ENCODE assay signal across 18 cellular contexts in the genomic region with DNA sequence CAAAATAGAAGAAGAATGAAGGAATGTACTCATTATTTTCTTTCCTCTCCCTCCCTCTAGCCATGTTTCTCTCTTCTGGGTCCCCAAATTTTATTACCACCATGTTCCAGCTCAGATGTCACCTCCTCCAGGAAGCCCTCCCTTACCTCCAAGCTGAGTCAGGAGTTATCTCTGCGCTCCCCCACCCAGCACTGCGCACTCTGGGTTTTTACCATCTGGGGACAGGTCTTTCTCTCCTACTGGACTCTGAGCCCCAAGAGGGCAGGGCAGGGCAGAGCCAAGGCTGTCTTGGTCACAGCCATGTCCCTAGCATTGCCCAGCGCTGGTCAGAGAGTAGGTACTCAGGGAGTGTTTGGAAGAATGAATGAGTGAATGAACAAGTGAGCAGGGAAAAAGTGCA. TPM values are rescaled to one million over a fixed set of nuclear protein-coding genes. Genes with fewer than 3 reads are reported as not detected.
DNase-seq lines count a peak whose midpoint lies in the region; ATAC-seq and TF ChIP-seq lines count a peak whose summit lies in the region.
"Had no signal": no experiment of that assay in that cellular context is flagged by ENCODE, and none has a peak within 500 bp of the region (broad histone marks: within the 10 kb centered on the region; RNA-seq: fewer than 3 reads in every experiment).

No MANE protein-coding gene starts in this region.

- in situ Hi-C loops in gastrocnemius medialis (cut with MboI; ENCODE audit: low sequenced_read_pairs in 4 of 4): no loop called here

- 0 out of 2 replicates have a peak, but pooled peaks cover 2% of the 10 kb centered on the region for H3F3A ChIP-seq in GM23338 (replicated peaks; ENCODE audit: low read depth)

- H3K27ac Mint-ChIP-seq in CD4-positive, CD25-positive, alpha-beta regulatory T cell: peak overlapping the region; percentile 83 to 96 (median 95)
- no peak overlapping the region for H3K27ac Mint-ChIP-seq in GM23338
- H3K27ac Mint-ChIP-seq in activated CD8-positive, alpha-beta T cell treated with anti-CD3 and anti-CD28 coated beads, Interleukin-2, amount 10 ng/mL, durations not matched to agents 7 days and 5 days: peak overlapping the region; percentile 81
- H3K27ac Mint-ChIP-seq in mesothelial cell of epicardium: peak overlapping the region; percentile 96

- H3K4me2 ChIP-seq in GM23338: no peak overlapping the region

- no peaks in the 10 kb centered on the region for H3K36me3 Mint-ChIP-seq in CD4-positive, CD25-positive, alpha-beta regulatory T cell
- H3K36me3 Mint-ChIP-seq in GM23338 (ENCODE audit: low read depth) (no peaks in the 10 kb centered on the region), mesothelial cell of epicardium (no peaks in the 10 kb centered on the region)
- H3K36me3 Mint-ChIP-seq in activated CD8-positive, alpha-beta T cell treated with anti-CD3 and anti-CD28 coated beads, Interleukin-2, amount 10 ng/mL, durations not matched to agents 7 days and 5 days (ENCODE audit: low read depth): no peaks in the 10 kb centered on the region

- H3K9me3 ChIP-seq in CD4-positive, CD25-positive, alpha-beta regulatory T cell (ENCODE audit: control insufficient read depth in 2 of 2, low read length in 2 of 2): no peaks in the 10 kb centered on the region
- no peaks in the 10 kb centered on the region for H3K9me3 ChIP-seq in gastrocnemius medialis
- H3K9me3 ChIP-seq: neutrophil had no signal

- H3K36me3 ChIP-seq in CD4-positive, CD25-positive, alpha-beta regulatory T cell (ENCODE audit: control insufficient read depth, insufficient read depth, low read length): no peaks in the 10 kb centered on the region
- H3K36me3 ChIP-seq in GM23338 (ENCODE audit: insufficient read depth) (no peaks in the 10 kb centered on the region), gastrocnemius medialis (no peaks in the 10 kb centered on the region)
- H3K36me3 ChIP-seq: neutrophil had no signal

- no peak overlapping the region for H2AFZ ChIP-seq in GM23338

- no peak for DNase-seq in CD4-positive, CD25-positive, alpha-beta regulatory T cell
- DNase-seq in GM23338 (ENCODE audit: low spot score) (no peak), mesothelial cell of epicardium (ENCODE audit: low spot score in 2 of 2, unreplicated experiment in 2 of 2) (no peak), GOT3 (lab: John Stamatoyannopoulos, UW) (no peak), gastrocnemius medialis (no peak)
- DNase-seq in activated CD8-positive, alpha-beta T cell treated with anti-CD3 and anti-CD28 coated beads, Interleukin-2, amount 10 ng/mL, durations not matched to agents 7 days and 5 days: no peak
- DNase-seq: GDM1; NCI-H146; NCI-H446 treated with DMSO at 0.1 percent for 48 hours; stimulated activated CD4-positive, alpha-beta T cell treated with anti-CD3 and anti-CD28 coated beads, Interleukin-4, amount 100 ng/mL, for 4 hours; stimulated activated naive CD4-positive, alpha-beta T cell had no signal

- no peak for TF ChIP-seq CTCF in GM23338 (conservative IDR thresholded peaks at IDR 0.05; ENCODE audit: low read depth in 2 of 2)
- TF ChIP-seq CTCF in mesothelial cell of epicardium (IDR thresholded peaks at IDR 0.05; ENCODE audit: unreplicated experiment): no peak
- TF ChIP-seq CTCF in gastrocnemius medialis (IDR thresholded peaks at IDR 0.05 in 4 of 5, conservative IDR thresholded peaks at IDR 0.05 in 1 of 5): no peak

- no peaks in the 10 kb centered on the region for H3K79me2 ChIP-seq in GM23338 (replicated peaks; ENCODE audit: insufficient read depth)

- peak overlapping the region; percentile 72 for H3K4me3 ChIP-seq in CD4-positive, CD25-positive, alpha-beta regulatory T cell (ENCODE audit: low read depth, low read length)
- H3K4me3 ChIP-seq in GM23338: no peak overlapping the region
- no peak overlapping the region for H3K4me3 ChIP-seq in gastrocnemius medialis

- TF ChIP-seq POLR2A in gastrocnemius medialis (IDR thresholded peaks at IDR 0.05): no peak

- peak overlapping the region; percentile 73 for H3K27ac ChIP-seq in CD4-positive, CD25-positive, alpha-beta regulatory T cell (ENCODE audit: insufficient read depth, low read length, poor library complexity, severe bottlenecking)
- H3K27ac ChIP-seq in GM23338 (ENCODE audit: low read depth): no peak overlapping the region
- no peak overlapping the region for H3K27ac ChIP-seq in gastrocnemius medialis
- H3K27ac ChIP-seq: neutrophil, RWPE1 had no signal

- peaks cover 0 to 46% (median 13%) of the 10 kb centered on the region in 4 donors for H3K4me1 Mint-ChIP-seq in CD4-positive, CD25-positive, alpha-beta regulatory T cell
- H3K4me1 Mint-ChIP-seq in GM23338 (peaks cover 23% of the 10 kb centered on the region), mesothelial cell of epicardium (peaks cover 41% of the 10 kb centered on the region)
- H3K4me1 Mint-ChIP-seq in activated CD8-positive, alpha-beta T cell treated with anti-CD3 and anti-CD28 coated beads, Interleukin-2, amount 10 ng/mL, durations not matched to agents 7 days and 5 days (ENCODE audit: low read depth): peaks cover 36% of the 10 kb centered on the region

- no peaks in the 10 kb centered on the region for H3K27me3 ChIP-seq in CD4-positive, CD25-positive, alpha-beta regulatory T cell (ENCODE audit: control insufficient read depth, insufficient read depth, low read length)
- H3K27me3 ChIP-seq in GM23338 (ENCODE audit: insufficient read depth) (peaks cover 53% of the 10 kb centered on the region), gastrocnemius medialis (peaks cover 24 to 32% (median 31%) of the 10 kb centered on the region in 3 donors)

- peak overlapping the region; percentile 67 to 89 (median 78) for H3K4me3 Mint-ChIP-seq in CD4-positive, CD25-positive, alpha-beta regulatory T cell
- peak overlapping the region; percentile 65; the same call in 2 of the 3 replicates for H3K4me3 Mint-ChIP-seq in GM23338
- H3K4me3 Mint-ChIP-seq in activated CD8-positive, alpha-beta T cell treated with anti-CD3 and anti-CD28 coated beads, Interleukin-2, amount 10 ng/mL, durations not matched to agents 7 days and 5 days: peak overlapping the region; percentile 73
- H3K4me3 Mint-ChIP-seq in mesothelial cell of epicardium: peak overlapping the region; percentile 65

- H3K27me3 Mint-ChIP-seq in CD4-positive, CD25-positive, alpha-beta regulatory T cell: peaks cover 10% of the 10 kb centered on the region
- H3K27me3 Mint-ChIP-seq in GM23338 (ENCODE audit: insufficient read depth, low read depth, poor library complexity): peaks cover 37% of the 10 kb centered on the region
- H3K27me3 Mint-ChIP-seq in activated CD8-positive, alpha-beta T cell treated with anti-CD3 and anti-CD28 coated beads, Interleukin-2, amount 10 ng/mL, durations not matched to agents 7 days and 5 days (ENCODE audit: low read depth): peaks cover 2% of the 10 kb centered on the region
- H3K27me3 Mint-ChIP-seq in mesothelial cell of epicardium (ENCODE audit: low read depth): peaks cover 20% of the 10 kb centered on the region

- intact Hi-C loops in gastrocnemius medialis (cut with DNase I; ENCODE audit: low total_unique reads): no loop called here

- no peaks in the 10 kb centered on the region for H3K9me2 ChIP-seq in GM23338 (ENCODE audit: insufficient read depth)

- POLR2A ChIA-PET in activated CD8-positive, alpha-beta T cell treated with anti-CD3 and anti-CD28 coated beads, Interleukin-2, amount 10 ng/mL, durations not matched to agents 7 days and 5 days (lab: Charles Lee): interaction anchor here (1.0 to 2.7 kb wide), 6 partner anchors 9 to 32 kb away, joined by 3 to 14 read pairs (median 7); a partner anchor contains a TSS

- H3K4me1 ChIP-seq in CD4-positive, CD25-positive, alpha-beta regulatory T cell (ENCODE audit: control insufficient read depth, insufficient read depth, low read length, poor library complexity, severe bottlenecking): peaks cover 39% of the 10 kb centered on the region
- H3K4me1 ChIP-seq in GM23338 (ENCODE audit: insufficient read depth) (peaks cover 27% of the 10 kb centered on the region), gastrocnemius medialis (peaks cover 4 to 14% of the 10 kb centered on the region in 2 donors)

- no peak for ATAC-seq in CD4-positive, CD25-positive, alpha-beta regulatory T cell (ENCODE audit: low read depth in 2 of 2)
- ATAC-seq in GM23338 (no peak), gastrocnemius medialis (no peak), GM18519 (IDR thresholded peaks at IDR 0.05; ENCODE audit: low FRiP score, unreplicated experiment) (no peak), GM18511 (IDR thresholded peaks at IDR 0.05; ENCODE audit: unreplicated experiment) (no peak)
- ATAC-seq in activated CD8-positive, alpha-beta T cell treated with anti-CD3 and anti-CD28 coated beads, Interleukin-2, amount 10 ng/mL, durations not matched to agents 7 days and 5 days: no peak

- CTCF ChIA-PET in activated CD8-positive, alpha-beta T cell treated with anti-CD3 and anti-CD28 coated beads, Interleukin-2, amount 10 ng/mL, durations not matched to agents 7 days and 5 days (lab: Charles Lee): interaction anchor here (1.1 to 15.9 kb wide), 6 partner anchors 9 to 116 kb away, joined by 3 to 245 read pairs (median 4); a partner anchor contains a TSS

- no peaks in the 10 kb centered on the region; the same call in 1 of the 2 replicates for H4K20me1 ChIP-seq in GM23338 (replicated peaks; ENCODE audit: insufficient read depth)

- H3K9me3 Mint-ChIP-seq in CD4-positive, CD25-positive, alpha-beta regulatory T cell: no peaks in the 10 kb centered on the region
- no peaks in the 10 kb centered on the region for H3K9me3 Mint-ChIP-seq in GM23338
- H3K9me3 Mint-ChIP-seq in activated CD8-positive, alpha-beta T cell treated with anti-CD3 and anti-CD28 coated beads, Interleukin-2, amount 10 ng/mL, durations not matched to agents 7 days and 5 days (ENCODE audit: insufficient read depth): no peaks in the 10 kb centered on the region
- H3K9me3 Mint-ChIP-seq in mesothelial cell of epicardium: no peaks in the 10 kb centered on the region

RNA-seq across cellular contexts. Expression of a gene that starts 2.9 kb away (rescaled TPM):
- not detected for total RNA-seq in CD4-positive, CD25-positive, alpha-beta regulatory T cell
- 10 to 100 TPM in 1 of 4 donors, 1 to 10 TPM in 2, not detected in 1; 6.8 to 15.7 (median 8.6) TPM for polyA plus RNA-seq in CD4-positive, CD25-positive, alpha-beta regulatory T cell
- total RNA-seq in GM23338 (2014; rRNA removed; shearing (Covaris generic)): not detected in 2 replicates
- polyA plus RNA-seq in GM23338 (2016; fragmentation: Nextera tagmentation; extraction: Ambion mirVana): 5.7 and 5.9 TPM in 2 replicates
- total RNA-seq in activated CD8-positive, alpha-beta T cell treated with anti-CD3 and anti-CD28 coated beads, Interleukin-2, amount 10 ng/mL, durations not matched to agents 7 days and 5 days: not detected
- total RNA-seq in mesothelial cell of epicardium (7.6 to 13.7 TPM (median 12.2 TPM) in 3 replicates), gastrocnemius medialis (not detected)
- total RNA-seq: fibroblast of lung, H4, liver had no signal
- polyA plus RNA-seq: fibroblast of lung, liver had no signal

RNA-seq across cellular contexts. Expression of a gene that starts 8.2 kb away (rescaled TPM):
- 8.6 TPM for total RNA-seq in CD4-positive, CD25-positive, alpha-beta regulatory T cell
- 10 to 100 TPM in 2 of 4 donors, 1 to 10 TPM in 1, under 1 TPM in 1; 0.31 to 16.8 (median 10.1) TPM for polyA plus RNA-seq in CD4-positive, CD25-positive, alpha-beta regulatory T cell
- not detected in 2 replicates for total RNA-seq in GM23338 (2014; rRNA removed; shearing (Covaris generic))
- not detected in 2 replicates for polyA plus RNA-seq in GM23338 (2016; fragmentation: Nextera tagmentation; extraction: Ambion mirVana)
- total RNA-seq in activated CD8-positive, alpha-beta T cell treated with anti-CD3 and anti-CD28 coated beads, Interleukin-2, amount 10 ng/mL, durations not matched to agents 7 days and 5 days: 10 to 100 TPM in 1 of 2 experiments, 1 to 10 TPM in 1; 8.8 to 10.4 TPM
- total RNA-seq in mesothelial cell of epicardium (5.0 to 6.2 TPM (median 5.9 TPM) in 3 replicates), gastrocnemius medialis (1 to 10 TPM in 3 of 4 donors, under 1 TPM in 1; 0.87 to 1.7 (median 1.3) TPM)

RNA-seq across cellular contexts. Expression of a gene that starts 27.9 kb away (rescaled TPM):
- total RNA-seq in CD4-positive, CD25-positive, alpha-beta regulatory T cell: not detected
- not detected for polyA plus RNA-seq in CD4-positive, CD25-positive, alpha-beta regulatory T cell
- 1.2 and 2.6 TPM in 2 replicates for total RNA-seq in GM23338 (2014; rRNA removed; shearing (Covaris generic))
- 0.75 and 0.78 TPM in 2 replicates for polyA plus RNA-seq in GM23338 (2016; fragmentation: Nextera tagmentation; extraction: Ambion mirVana)
- total RNA-seq in activated CD8-positive, alpha-beta T cell treated with anti-CD3 and anti-CD28 coated beads, Interleukin-2, amount 10 ng/mL, durations not matched to agents 7 days and 5 days: under 1 TPM; 0.42 TPM
- 48.4 to 50.4 TPM (median 48.8 TPM) in 3 replicates for total RNA-seq in mesothelial cell of epicardium
- total RNA-seq in gastrocnemius medialis: 1 to 10 TPM in 1 of 4 donors, under 1 TPM in 3; 0.26 to 1.0 (median 0.39) TPM

RNA-seq across cellular contexts. Expression of a gene that starts 32.0 kb away (rescaled TPM):
- 286 TPM for total RNA-seq in CD4-positive, CD25-positive, alpha-beta regulatory T cell
- 100 to 1,000 TPM; 207 to 361 (median 286) TPM for polyA plus RNA-seq in CD4-positive, CD25-positive, alpha-beta regulatory T cell
- 193 and 215 TPM in 2 replicates for total RNA-seq in GM23338 (2014; rRNA removed; shearing (Covaris generic))
- polyA plus RNA-seq in GM23338 (2016; fragmentation: Nextera tagmentation; extraction: Ambion mirVana): 143 and 148 TPM in 2 replicates
- total RNA-seq in activated CD8-positive, alpha-beta T cell treated with anti-CD3 and anti-CD28 coated beads, Interleukin-2, amount 10 ng/mL, durations not matched to agents 7 days and 5 days: 100 to 1,000 TPM; 646 to 682 TPM
- 231 to 233 TPM (median 231 TPM) in 3 replicates for total RNA-seq in mesothelial cell of epicardium
- 100 to 1,000 TPM; 109 to 170 (median 142) TPM for total RNA-seq in gastrocnemius medialis

Comparison
In these comparisons a context has a peak if more than half of its experiments do, and no peak if none do; other contexts are left out.
1. RNA of a gene that starts 27.9 kb away (total RNA-seq): 48.4 to 50.4 TPM in mesothelial cell of epicardium; 1.2 to 2.6 TPM in GM23338, 0.42 TPM in activated CD8-positive, alpha-beta T cell treated with anti-CD3 and anti-CD28 coated beads, Interleukin-2, amount 10 ng/mL, durations not matched to agents 7 days and 5 days, 0.26 to 1.0 TPM in gastrocnemius medialis and not detected in CD4-positive, CD25-positive, alpha-beta regulatory T cell (single experiment); every median in the first group is over 10 times any median in the second.
2. Peak in every context shown above with its lines, with median percentiles within 50 percentile points of each other: H3K4me3 Mint-ChIP-seq.